Comparison of ENCODE assay signal across 8 cellular contexts in genomic region chr18:2656237-2657042, GRCh38. TPM values are rescaled to one million over a fixed set of nuclear protein-coding genes. Genes with fewer than 3 reads are reported as not detected.
DNase-seq lines count a peak whose midpoint lies in the region; ATAC-seq and TF ChIP-seq lines count a peak whose summit lies in the region.

No MANE protein-coding gene starts in this region.

- H3K9me3 Mint-ChIP-seq in activated naive CD4-positive, alpha-beta T cell treated with anti-CD3 and anti-CD28 coated beads, Interleukin-2, amount 50 U/mL, for 24 hours, result no peaks in the 10 kb centered on the region

- peak overlapping the region; percentile 97 for H3K27ac ChIP-seq in 22Rv1
- H3K27ac ChIP-seq in ovary, result peak overlapping the region; percentile 98 to 99

- H3K4me1 ChIP-seq in ovary (ENCODE audit: insufficient read depth), result peaks cover 7% of the 10 kb centered on the region

- H3K27me3 ChIP-seq in ovary, result no peaks in the 10 kb centered on the region

- peak overlapping the region; percentile 96 for H3K27ac Mint-ChIP-seq in activated naive CD4-positive, alpha-beta T cell treated with anti-CD3 and anti-CD28 coated beads, Interleukin-2, amount 50 U/mL, for 24 hours

- no peak for TF ChIP-seq EP300 in ovary (IDR thresholded peaks at IDR 0.05)

- peaks cover 51% of the 10 kb centered on the region for H3K4me1 Mint-ChIP-seq in activated naive CD4-positive, alpha-beta T cell treated with anti-CD3 and anti-CD28 coated beads, Interleukin-2, amount 50 U/mL, for 24 hours

- no peak for TF ChIP-seq CTCF in 22Rv1 (IDR thresholded peaks at IDR 0.05)
- no peak for TF ChIP-seq CTCF in ovary (IDR thresholded peaks at IDR 0.05)

- peak overlapping the region; percentile 95 for H3K4me3 Mint-ChIP-seq in activated naive CD4-positive, alpha-beta T cell treated with anti-CD3 and anti-CD28 coated beads, Interleukin-2, amount 50 U/mL, for 24 hours

- intact Hi-C loops in Right ventricle myocardium inferior (cut with DNase I), result no loop called here
- intact Hi-C loops in ovary (cut with DNase I), result loop anchor here in 1 of 4 donors (5.0 to 10.0 kb wide), 2 partner anchors 82 to 356 kb away; partner anchors contain the start of genes LPIN2, METTL4 and NDC80

- peak; percentile 15 for ATAC-seq in GM18511 (IDR thresholded peaks at IDR 0.05; ENCODE audit: unreplicated experiment)
- ATAC-seq in HG03103 (IDR thresholded peaks at IDR 0.05; ENCODE audit: low read depth, unreplicated experiment), result peak; percentile 2
- peak; percentile 66 for ATAC-seq in Right ventricle myocardium inferior
- no peak for ATAC-seq in HG03378 (IDR thresholded peaks at IDR 0.05; ENCODE audit: unreplicated experiment)

- no peaks in the 10 kb centered on the region for H3K36me3 ChIP-seq in ovary

- 0% methylated on average over 48 to 50 of the region's 50 CpGs for whole genome bisulfite sequencing in ovary, 3 donors

- DNase-seq in RPMI8226, result peak; percentile 62
- DNase-seq in Right ventricle myocardium inferior (ENCODE audit: missing footprints), result peak; percentile 82
- peak; percentile 47 to 77 (median 64) for DNase-seq in ovary

- peaks cover 11% of the 10 kb centered on the region for H3K36me3 Mint-ChIP-seq in activated naive CD4-positive, alpha-beta T cell treated with anti-CD3 and anti-CD28 coated beads, Interleukin-2, amount 50 U/mL, for 24 hours

- H3K9me3 ChIP-seq in ovary, result no peaks in the 10 kb centered on the region

- TF ChIP-seq POLR2A in ovary (IDR thresholded peaks at IDR 0.05), result no peak

- peak overlapping the region; percentile 96 for H3K4me3 ChIP-seq in ovary

- no peaks in the 10 kb centered on the region for H3K27me3 Mint-ChIP-seq in activated naive CD4-positive, alpha-beta T cell treated with anti-CD3 and anti-CD28 coated beads, Interleukin-2, amount 50 U/mL, for 24 hours

RNA-seq across cellular contexts. Expression of gene SMCHD1, which starts 0.9 kb away (rescaled TPM):
- total RNA-seq in Right ventricle myocardium inferior (25.2 TPM), ovary (10 to 100 TPM; 43.4 to 82.7 (median 58.1) TPM)
- polyA plus RNA-seq in ovary, result 10 to 100 TPM; 15.6 to 24.3 TPM
